ENCODE assay signal across 13 cellular contexts in the genomic region with DNA sequence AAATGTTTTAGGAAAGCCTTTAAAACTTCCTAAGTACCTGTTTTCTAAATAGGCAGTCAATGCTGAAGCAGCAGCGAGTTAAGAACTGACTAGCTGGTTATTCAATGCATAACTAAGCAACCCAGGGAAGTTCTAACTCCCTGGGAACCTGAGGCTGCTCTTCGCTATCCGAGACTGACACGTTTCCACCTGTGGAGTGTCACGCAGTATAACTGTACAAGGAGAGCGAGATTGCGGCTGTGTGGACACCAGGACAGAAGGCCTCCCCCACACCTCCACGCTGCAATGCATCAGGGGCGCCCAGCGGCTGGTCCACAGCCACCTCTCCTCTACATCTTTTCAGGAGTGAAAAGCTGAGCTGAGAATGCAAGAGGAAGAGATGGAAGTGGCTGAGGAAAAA. TPM values are rescaled to one million over a fixed set of nuclear protein-coding genes. Genes with fewer than 3 reads are reported as not detected.
DNase-seq lines count a peak whose midpoint lies in the region; ATAC-seq, FAIRE-seq and TF ChIP-seq lines count a peak whose summit lies in the region.
"Had no signal": no experiment of that assay in that cellular context is flagged by ENCODE, and none has a peak within 500 bp of the region (broad histone marks: within the 10 kb centered on the region; RNA-seq: fewer than 3 reads in every experiment).

No MANE protein-coding gene starts in this region.

- peaks cover 42% of the 10 kb centered on the region for H3F3A ChIP-seq in GM23248 (ENCODE audit: insufficient read depth)

- no peak for TF ChIP-seq RAD21 in GM12878 (IDR thresholded peaks at IDR 0.05; ENCODE audit: insufficient read depth, low read depth, low read length)

- peak overlapping the region; percentile 66 for H3K27ac ChIP-seq in GM23248
- H3K27ac ChIP-seq in GM12878 (ENCODE audit: control insufficient read depth, insufficient read depth): no peak overlapping the region
- peak overlapping the region; percentile 45 to 69 for H3K27ac ChIP-seq in left lung
- peak overlapping the region; percentile 52 to 84 (median 75) for H3K27ac ChIP-seq in spleen
- H3K27ac ChIP-seq: PC-9 had no signal

- no peaks in the 10 kb centered on the region for H3K9me2 ChIP-seq in GM23248 (ENCODE audit: insufficient read depth)

- SMC1A ChIA-PET in GM12878 (lab: Charles Lee; ENCODE audit: uncharacterized antibody, unreplicated experiment): interaction anchor here (1.2 to 2.6 kb wide), 8 partner anchors 13 to 412 kb away, joined by 3 to 17 read pairs (median 8); no protein-coding TSS in a partner anchor

- peaks cover 90% of the 10 kb centered on the region for H3K4me1 ChIP-seq in GM23248 (ENCODE audit: insufficient read depth)
- H3K4me1 ChIP-seq in GM12878 (ENCODE audit: control insufficient read depth, insufficient read depth, low read length): peaks cover 8% of the 10 kb centered on the region
- peaks cover 13 to 74% of the 10 kb centered on the region in 2 donors for H3K4me1 ChIP-seq in left lung
- peaks cover 22 to 82% (median 68%) of the 10 kb centered on the region in 6 donors for H3K4me1 ChIP-seq in spleen
- peaks cover 12% of the 10 kb centered on the region for H3K4me1 ChIP-seq in HAP-1

- H2AFZ ChIP-seq in GM23248: no peak overlapping the region
- peak overlapping the region; percentile 82; the same call in 1 of the 2 replicates for H2AFZ ChIP-seq in GM12878 (ENCODE audit: control insufficient read depth, low read depth, low read length)
- H2AFZ ChIP-seq: PC-9 had no signal

- in situ Hi-C loops in GM23248 (cut with MboI) (loop anchor here (10.0 kb wide), 2 partner anchors 141 to 241 kb away; no protein-coding TSS in a partner anchor), GM12878 (cut with MboI) (no loop called here), HAP-1 (cut with MboI; ENCODE audit: low sequenced_read_pairs) (loop anchor here (10.0 kb wide), 1 partner anchor 411 kb away; no protein-coding TSS in a partner anchor)

- H3K4me3 ChIP-seq in GM23248 (peak overlapping the region; percentile 57), GM12878 (no peak overlapping the region), left lung (no peak overlapping the region), spleen (peak overlapping the region in 1 of 8 donors; percentile 48), H7 (ENCODE audit: insufficient read depth, low read depth, low read length) (no peak overlapping the region), HAP-1 (no peak overlapping the region)
- H3K4me3 ChIP-seq: PC-9 had no signal

- H3K9me3 ChIP-seq in GM23248 (ENCODE audit: low read depth): no peaks in the 10 kb centered on the region
- no peaks in the 10 kb centered on the region for H3K9me3 ChIP-seq in GM12878 (replicated peaks; ENCODE audit: control insufficient read depth, insufficient read depth, low read length)
- H3K9me3 ChIP-seq in left lung: no peaks in the 10 kb centered on the region
- H3K9me3 ChIP-seq in spleen: no peaks in the 10 kb centered on the region
- no peaks in the 10 kb centered on the region for H3K9me3 ChIP-seq in HAP-1

- H3K27me3 ChIP-seq in GM23248 (replicated peaks; ENCODE audit: insufficient read depth) (no peaks in the 10 kb centered on the region), GM12878 (replicated peaks in 1 of 2; ENCODE audit: control insufficient read depth in 2 of 2, insufficient read depth in 2 of 2, low read length in 1 of 2) (no peaks in the 10 kb centered on the region; a peak in 1 of 4 replicates), left lung (no peaks in the 10 kb centered on the region), spleen (replicated peaks in 1 of 7) (no peaks in the 10 kb centered on the region), H7 (ENCODE audit: control insufficient read depth, insufficient read depth, low read length) (no peaks in the 10 kb centered on the region), HAP-1 (ENCODE audit: low read depth) (no peaks in the 10 kb centered on the region)

- 62 to 73% methylated on average over 10 of the region's 10 CpGs for WGBS in GM23248 (ENCODE audit: low coverage in 1 of 2, low lambda C conversion rate in 2 of 2, missing lambda C conversion rate in 2 of 2), 2 experiments
- WGBS in GM12878 (ENCODE audit: insufficient coverage, insufficient replicate concordance, low lambda C conversion rate, missing lambda C conversion rate): 68% methylated on average over 10 of the region's 10 CpGs
- 83 to 95% (median 92%) methylated on average over 10 of the region's 10 CpGs for WGBS in spleen, 5 donors

- intact Hi-C loops in GM12878 (cut with micrococcal nuclease; ENCODE audit: unreplicated experiment): loop anchor here (2.0 to 10.0 kb wide), 3 partner anchors 189 to 471 kb away; no protein-coding TSS in a partner anchor
- intact Hi-C loops in left lung (cut with DNase I): loop anchor here in 1 of 2 donors (10.0 kb wide), 1 partner anchor 251 kb away; no protein-coding TSS in a partner anchor
- intact Hi-C loops in spleen (cut with DNase I; ENCODE audit: low total_unique reads): loop anchor here (5.0 to 10.0 kb wide), 4 partner anchors 141 to 411 kb away; no protein-coding TSS in a partner anchor

- TF ChIP-seq CTCF in GM12878 (IDR thresholded peaks at IDR 0.05 in 2 of 3, conservative IDR thresholded peaks at IDR 0.05 in 1 of 3; ENCODE audit: control insufficient read depth in 2 of 3, extremely low read depth in 1 of 3, insufficient read depth in 1 of 3, low read depth in 3 of 3, low read length in 3 of 3): no peak
- no peak for TF ChIP-seq CTCF in left lung (IDR thresholded peaks at IDR 0.05)
- no peak for TF ChIP-seq CTCF in spleen (IDR thresholded peaks at IDR 0.05 in 8 of 11, conservative IDR thresholded peaks at IDR 0.05 in 3 of 11)

- POLR2A ChIA-PET in GM12878 (lab: Charles Lee): interaction anchor here (0.6 kb wide), 2 partner anchors 478 to 505 kb away, joined by 3 read pairs; no protein-coding TSS in a partner anchor

- no peak for TF ChIP-seq EP300 in GM12878 (IDR thresholded peaks at IDR 0.05; ENCODE audit: borderline replicate concordance in 1 of 2, control insufficient read depth in 1 of 2, low read depth in 2 of 2, low read length in 2 of 2)

- H3K36me3 ChIP-seq in GM23248 (ENCODE audit: low read depth) (0 out of 2 replicates have a peak, but pooled peaks cover 5% of the 10 kb centered on the region), GM12878 (ENCODE audit: control insufficient read depth in 2 of 2, insufficient read depth in 2 of 2, low read length in 1 of 2) (no peaks in the 10 kb centered on the region), left lung (peaks cover 0 to 7% of the 10 kb centered on the region in 2 donors), spleen (peaks cover 0 to 8% (median 0%) of the 10 kb centered on the region in 6 donors), H7 (replicated peaks; ENCODE audit: control insufficient read depth, insufficient read depth, low read length) (no peaks in the 10 kb centered on the region), HAP-1 (replicated peaks) (no peaks in the 10 kb centered on the region)

- H3K9ac ChIP-seq in GM23248 (peak overlapping the region; percentile 64), GM12878 (ENCODE audit: control insufficient read depth, insufficient read depth, low read length) (no peak overlapping the region)

- no peak for DNase-seq in GM23248
- no peak for DNase-seq in GM12878 (ENCODE audit: low read depth, low spot score)
- no peak for DNase-seq in left lung
- no peak for DNase-seq in spleen
- DNase-seq in H7: no peak
- DNase-seq in HAP-1 (ENCODE audit: low spot score in 2 of 2): no peak
- no peak for DNase-seq in kidney glomerular epithelial cell (lab: John Stamatoyannopoulos, UW)
- DNase-seq: activated CD8-positive, alpha-beta memory T cell treated with anti-CD3 and anti-CD28 coated beads, Interleukin-2, amount 10 ng/mL, durations not matched to agents 7 days and 5 days; endodermal cell; GF-D8; PC-9 had no signal

- peaks cover 24% of the 10 kb centered on the region; the same call in 1 of the 2 replicates for H4K20me1 ChIP-seq in GM23248 (ENCODE audit: insufficient read depth)
- H4K20me1 ChIP-seq in GM12878 (ENCODE audit: control insufficient read depth, insufficient read depth): no peaks in the 10 kb centered on the region

- FAIRE-seq in GM12878 (lab: Jason Lieb, UNC): no peak

- RAD21 ChIA-PET in GM12878 (lab: Charles Lee; ENCODE audit: unreplicated experiment): interaction anchor here (1.0 to 2.1 kb wide), 8 partner anchors 141 to 467 kb away, joined by 3 to 16 read pairs (median 4); no protein-coding TSS in a partner anchor

- H3K4me2 ChIP-seq in GM23248 (ENCODE audit: unreplicated experiment): peak overlapping the region; percentile 87
- H3K4me2 ChIP-seq in GM12878 (ENCODE audit: control insufficient read depth, insufficient read depth): no peak overlapping the region
- H3K4me2 ChIP-seq: PC-9 had no signal

- CTCF ChIA-PET in GM12878 (lab: Yijun Ruan, JAX): interaction anchor here (0.9 to 5.5 kb wide), 14 partner anchors 12 to 467 kb away, joined by 3 to 74 read pairs (median 4); partner anchors contain the start of gene FAM50B

- no TSS peak for BruUV-seq in GM12878 (replicated peaks; lab: Mats Ljungman, UMichigan)

- H3K79me2 ChIP-seq in GM23248 (ENCODE audit: insufficient read depth) (peaks cover 100% of the 10 kb centered on the region), GM12878 (ENCODE audit: control insufficient read depth, insufficient read depth, low read length) (no peaks in the 10 kb centered on the region)

- no peak for ATAC-seq in GM12878
- no peak for ATAC-seq in left lung
- ATAC-seq in GM19463 (IDR thresholded peaks at IDR 0.05; ENCODE audit: unreplicated experiment): no peak
- ATAC-seq: activated CD8-positive, alpha-beta memory T cell treated with anti-CD3 and anti-CD28 coated beads, Interleukin-2, amount 10 ng/mL, durations not matched to agents 7 days and 5 days; activated naive CD8-positive, alpha-beta T cell treated with anti-CD3 and anti-CD28 coated beads, Interleukin-2, amount 50 U/mL, for 24 hours had no signal

- TF ChIP-seq POLR2A in GM12878 (IDR thresholded peaks at IDR 0.05; ENCODE audit: low read depth, low read length) (no peak), spleen (IDR thresholded peaks at IDR 0.05) (no peak)

RNA-seq across cellular contexts. Expression of gene PXDC1, which starts 8.0 kb away (rescaled TPM):
- total RNA-seq in GM23248 (2014; rRNA removed; shearing (Covaris generic)): 167 and 192 TPM in 2 replicates
- polyA plus RNA-seq in GM23248 (2016; fragmentation: Nextera tagmentation; extraction: Ambion mirVana) (122 and 135 TPM in 2 replicates), GM12878 (2011; rRNA removed) (0.03 TPM in 1 of 2 replicates, not detected in the other), GM12878 (2014; fragmentation: Illumina TruSeq; extraction: Trizol) (0.28 and 0.38 TPM in 2 replicates), GM12878 (2014; fragmentation: Nextera tagmentation; extraction: Ambion mirVana) (under 1 TPM; 0.06 to 0.18 TPM), GM12878 (2014; rRNA removed) (0.50 and 0.52 TPM in 2 replicates), GM12878 (2016; fragmentation: Nextera tagmentation; extraction: Ambion mirVana) (not detected), spleen (10 to 100 TPM; 17.7 to 40.1 (median 18.2) TPM)
- 0.19 TPM in 1 of 2 replicates, not detected in the other for total RNA-seq in GM12878 (2013; cell fraction: nucleolus; rRNA removed)
- total RNA-seq in GM12878 (2014; rRNA removed) (0.40 and 0.44 TPM in 2 replicates), GM12878 (2014; rRNA removed; fragmentation: Illumina TruSeq; extraction: Trizol) (0.18 and 0.36 TPM in 2 replicates), GM12878 (2021) (0.72 TPM in 2 replicates), left lung (10 to 100 TPM; 49.9 to 50.8 TPM), spleen (10 to 100 TPM; 21.1 to 51.5 (median 32.3) TPM)
- 0.31 TPM for polyA plus RNA-seq in GM12878 (2011; ENCODE audit: low read depth)
- not detected in 2 replicates for polyA plus RNA-seq in GM12878 (2011; cell fraction: cytosol; rRNA removed)
- polyA plus RNA-seq in GM12878 (2011; cell fraction: nucleus; rRNA removed): not detected in 2 replicates
- 0.43 and 0.88 TPM in 2 replicates for polyA plus RNA-seq in GM12878 (2012)
- polyA minus RNA-seq in GM12878 (2011; rRNA and poly(A)+ RNA removed): not detected in 2 replicates
- not detected in 2 replicates for polyA minus RNA-seq in GM12878 (2011; cell fraction: cytosol; rRNA and poly(A)+ RNA removed)
- polyA minus RNA-seq in GM12878 (2011; cell fraction: nucleus; rRNA and poly(A)+ RNA removed): not detected in 2 replicates
- 1.4 and 4.1 TPM in 2 replicates for total RNA-seq in H7 (2014; rRNA removed; shearing (Covaris generic))
